ENCODE assay signal across 7 cellular contexts in genomic region chr2:191566347-191566746, GRCh38.
DNase-seq lines count a peak whose midpoint lies in the region; FAIRE-seq and TF ChIP-seq lines count a peak whose summit lies in the region.

No MANE protein-coding gene starts in this region.

- no peaks in the 10 kb centered on the region for H3K36me3 ChIP-seq in ascending aorta
- H3K36me3 ChIP-seq in iPS DF 6.9 (ENCODE audit: control insufficient read depth, insufficient read depth, low read length), result no peaks in the 10 kb centered on the region

- no peak overlapping the region for H3K4me3 ChIP-seq in ascending aorta
- H3K4me3 ChIP-seq in iPS DF 6.9 (ENCODE audit: low read length), result no peak overlapping the region

- CTCF ChIA-PET in HEK293T (lab: Yijun Ruan, JAX), result interaction anchor here (0.6 to 1.5 kb wide), 10 partner anchors 8 to 191 kb away, joined by 3 to 6 read pairs (median 3); no protein-coding TSS in a partner anchor

- no CpG with 5 or more reads among the region's 8 CpGs for WGBS in iPS DF 6.9 (ENCODE audit: insufficient coverage, insufficient read length)

- no peaks in the 10 kb centered on the region for H3K9me3 ChIP-seq in ascending aorta
- H3K9me3 ChIP-seq in iPS DF 6.9 (ENCODE audit: control insufficient read depth, insufficient read depth, low read length), result no peaks in the 10 kb centered on the region

- no peak for TF ChIP-seq POLR2A in GM12892 (IDR thresholded peaks at IDR 0.05; ENCODE audit: low read depth, low read length)

- POLR2A ChIA-PET in HEK293T (lab: Yijun Ruan, JAX), result no interaction called here

- DNase-seq in GM12892 (ENCODE audit: insufficient read length), result peak; percentile 16
- peak; percentile 71 for DNase-seq in HEK293T (ENCODE audit: extremely low spot score)
- DNase-seq in NCI-H1092 (lab: John Stamatoyannopoulos, UW), result peak; percentile 42
- peak; percentile 26 to 62 (median 51) for DNase-seq in T-helper 2 cell
- DNase-seq in ascending aorta (ENCODE audit: low spot score in 2 of 2), result peak in 1 of 2 donors; percentile 71
- DNase-seq in iPS DF 6.9 (ENCODE audit: low read depth, low spot score), result peak; percentile 79
- peak; percentile 52 for DNase-seq in stimulated activated CD4-positive, alpha-beta T cell treated with anti-CD3 and anti-CD28 coated beads, Interleukin-1b, Interleukin-23, amount 100 ng/mL, for 48 hours

- intact Hi-C loops in ascending aorta (cut with DNase I), result no loop called here

- no peaks in the 10 kb centered on the region for H3K27me3 ChIP-seq in ascending aorta
- no peaks in the 10 kb centered on the region for H3K27me3 ChIP-seq in iPS DF 6.9 (ENCODE audit: control insufficient read depth, insufficient read depth, low read length)

- no peak overlapping the region for H3K27ac ChIP-seq in ascending aorta
- H3K27ac ChIP-seq in iPS DF 6.9 (ENCODE audit: low read length), result no peak overlapping the region

- FAIRE-seq in GM12892 (lab: Jason Lieb, UNC), result peak; percentile 98

- H3K4me1 ChIP-seq in ascending aorta, result no peaks in the 10 kb centered on the region
- no peaks in the 10 kb centered on the region for H3K4me1 ChIP-seq in iPS DF 6.9 (ENCODE audit: control insufficient read depth, insufficient read depth, low read length)

- TF ChIP-seq CTCF in ascending aorta (IDR thresholded peaks at IDR 0.05), result peak; percentile 42 to 75 (median 62)

TF ChIP-seq in HEK293T, 16 proteins besides CTCF, POLR2A, EP300 and RAD21:
- no peak for TF ChIP-seq L3MBTL2 (conservative IDR thresholded peaks at IDR 0.05)
- no peak for TF ChIP-seq ELF4 (IDR thresholded peaks at IDR 0.05)
- TF ChIP-seq SP1 (IDR thresholded peaks at IDR 0.05), result no peak
- no peak for TF ChIP-seq FOXK2 (IDR thresholded peaks at IDR 0.05)
- TF ChIP-seq HDGF (IDR thresholded peaks at IDR 0.05; ENCODE audit: borderline replicate concordance), result no peak
- TF ChIP-seq LEF1 (IDR thresholded peaks at IDR 0.05; ENCODE audit: borderline replicate concordance), result no peak
- no peak for TF ChIP-seq PKNOX1 (IDR thresholded peaks at IDR 0.05)
- TF ChIP-seq TARDBP (IDR thresholded peaks at IDR 0.05), result no peak
- no peak for TF ChIP-seq BHLHE40 (IDR thresholded peaks at IDR 0.05; ENCODE audit: borderline replicate concordance)
- no peak for TF ChIP-seq NFRKB (IDR thresholded peaks at IDR 0.05)
- no peak for TF ChIP-seq CTBP1 (IDR thresholded peaks at IDR 0.05; ENCODE audit: borderline replicate concordance)
- TF ChIP-seq ZNF384 (IDR thresholded peaks at IDR 0.05), result no peak
- TF ChIP-seq SUZ12 (IDR thresholded peaks at IDR 0.05), result no peak
- no peak for TF ChIP-seq ARNT (IDR thresholded peaks at IDR 0.05)
- TF ChIP-seq FOXA1 (IDR thresholded peaks at IDR 0.05), result no peak
- TF ChIP-seq FOXM1 (IDR thresholded peaks at IDR 0.05; ENCODE audit: borderline replicate concordance), result no peak
